ENCODE assay signal across 15 cellular contexts in the genomic region with DNA sequence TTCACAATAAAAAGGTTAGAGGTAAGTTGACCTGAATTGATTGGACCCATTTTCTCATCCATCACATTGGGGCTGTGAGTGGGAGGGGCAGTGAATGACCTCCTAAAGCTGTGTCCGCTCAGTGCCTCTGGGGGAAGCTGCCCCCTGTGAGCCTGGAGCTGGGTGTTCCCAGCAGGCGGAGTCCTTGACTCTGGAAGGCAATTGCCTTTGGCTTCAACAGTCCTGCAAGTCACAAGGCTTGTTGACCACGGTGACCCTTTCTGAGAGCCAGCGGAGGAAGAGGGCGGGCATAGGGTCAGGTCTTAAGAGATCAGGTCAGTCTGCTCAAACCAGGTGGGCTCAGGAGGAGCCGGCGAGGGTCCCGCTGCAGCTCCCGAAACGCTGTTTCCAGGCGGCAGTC. TPM values are rescaled to one million over a fixed set of nuclear protein-coding genes. Genes with fewer than 3 reads are reported as not detected.
"Had no signal": no experiment of that assay in that cellular context is flagged by ENCODE, and none has a peak within 500 bp of the region (broad histone marks: within the 10 kb centered on the region; RNA-seq: fewer than 3 reads in every experiment).

No MANE protein-coding gene starts in this region.

- H3K36me3 ChIP-seq: breast epithelium, left lung, tibial nerve, vagina had no signal

- DNase-seq: activated CD4-positive, alpha-beta T cell treated with anti-CD3 and anti-CD28 coated beads for 1 hour; activated CD4-positive, alpha-beta T cell treated with anti-CD3 and anti-CD28 coated beads, Interleukin-2, amount 50 U/mL, for 48 hours; activated CD8-positive, alpha-beta memory T cell treated with anti-CD3 and anti-CD28 coated beads, Interleukin-2, amount 10 ng/mL, durations not matched to agents 7 days and 5 days; activated gamma-delta T cell; activated T-cell treated with anti-CD3 and anti-CD28 coated beads, Interleukin-2, amount 50 U/mL, for 4 hours; dorsolateral prefrontal cortex; left lung had no signal

- H3K4me3 ChIP-seq: left lung had no signal

- H3K9me3 Mint-ChIP-seq: activated T-cell treated with anti-CD3 and anti-CD28 coated beads, Interleukin-2, amount 50 U/mL, for 4 hours; stimulated activated memory B cell treated with anti-CD40 and anti-IgM and Interleukin-4, amounts not matched to agents 10 μg/mL and 1 μg/mL and 100 μg/mL, for 72 hours had no signal

- H3K27ac Mint-ChIP-seq: activated CD8-positive, alpha-beta memory T cell treated with anti-CD3 and anti-CD28 coated beads, Interleukin-2, amount 10 ng/mL, durations not matched to agents 7 days and 5 days; activated naive CD8-positive, alpha-beta T cell; stimulated activated memory B cell treated with anti-CD40 and anti-IgM and Interleukin-4, amounts not matched to agents 10 μg/mL and 1 μg/mL and 100 μg/mL, for 72 hours had no signal

- H3K36me3 Mint-ChIP-seq: activated CD8-positive, alpha-beta memory T cell treated with anti-CD3 and anti-CD28 coated beads, Interleukin-2, amount 10 ng/mL, durations not matched to agents 7 days and 5 days; activated naive CD8-positive, alpha-beta T cell; stimulated activated memory B cell treated with anti-CD40 and anti-IgM and Interleukin-4, amounts not matched to agents 10 μg/mL and 1 μg/mL and 100 μg/mL, for 72 hours had no signal

- H3K4me3 Mint-ChIP-seq: activated CD8-positive, alpha-beta memory T cell treated with anti-CD3 and anti-CD28 coated beads, Interleukin-2, amount 10 ng/mL, durations not matched to agents 7 days and 5 days; activated naive CD8-positive, alpha-beta T cell; activated T-cell treated with anti-CD3 and anti-CD28 coated beads, Interleukin-2, amount 50 U/mL, for 4 hours; stimulated activated memory B cell treated with anti-CD40 and anti-IgM and Interleukin-4, amounts not matched to agents 10 μg/mL and 1 μg/mL and 100 μg/mL, for 72 hours had no signal

- H3K27ac ChIP-seq: breast epithelium, left lung, tibial nerve, vagina had no signal

- H3K9me3 ChIP-seq: breast epithelium, left lung, tibial nerve, vagina had no signal

- ATAC-seq: activated CD8-positive, alpha-beta memory T cell treated with anti-CD3 and anti-CD28 coated beads, Interleukin-2, amount 10 ng/mL, durations not matched to agents 7 days and 5 days; esophagus mucosa; stimulated activated memory B cell treated with anti-CD40 and anti-IgM and Interleukin-4, amounts not matched to agents 10 μg/mL and 1 μg/mL and 100 μg/mL, for 72 hours had no signal

- H3K4me1 Mint-ChIP-seq: activated CD8-positive, alpha-beta memory T cell treated with anti-CD3 and anti-CD28 coated beads, Interleukin-2, amount 10 ng/mL, durations not matched to agents 7 days and 5 days had no signal

RNA-seq across cellular contexts. Expression of gene CIDEA, which starts 1.1 kb away (rescaled TPM):
- total RNA-seq: activated CD8-positive, alpha-beta memory T cell treated with anti-CD3 and anti-CD28 coated beads, Interleukin-2, amount 10 ng/mL, durations not matched to agents 7 days and 5 days; activated T-cell treated with anti-CD3 and anti-CD28 coated beads, Interleukin-2, amount 50 U/mL, for 4 hours; left lung; smooth muscle cell; T-helper 2 cell treated with Interferon-gamma antibody and Interleukin-4, amounts not matched to agents 100 ng/mL and 5 ng/mL, for 36 hours had no signal
- polyA plus RNA-seq: smooth muscle cell had no signal
